In the genomic region with DNA sequence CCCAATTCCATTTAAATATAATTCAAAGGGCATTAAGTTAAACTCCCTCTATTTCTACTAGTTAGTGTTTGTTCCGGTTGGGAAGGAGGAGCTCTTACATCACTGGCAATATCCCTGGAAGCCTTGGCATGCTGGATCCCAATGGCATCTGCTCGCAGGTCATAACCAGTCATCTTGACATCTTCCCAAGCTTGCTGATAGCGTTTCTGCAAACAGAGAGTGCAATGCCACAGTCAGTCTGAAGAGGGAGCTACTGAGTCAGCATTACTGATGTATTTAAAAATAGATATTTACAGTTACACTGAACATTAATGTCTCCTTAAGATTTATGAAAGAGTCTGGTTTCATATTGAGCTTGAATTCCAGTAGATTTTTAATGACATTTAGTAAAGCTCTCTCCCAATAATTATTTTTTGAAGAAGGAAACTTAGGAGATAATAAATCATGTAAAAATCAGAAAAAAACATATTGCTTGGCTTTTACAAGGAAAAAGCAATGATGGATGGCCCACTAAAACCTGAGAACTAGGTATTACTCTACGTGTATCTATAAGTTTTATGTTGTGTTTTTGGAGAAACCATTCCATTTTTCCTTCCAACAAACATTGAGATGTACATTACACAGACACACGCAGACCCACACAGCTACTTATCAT, we compare ENCODE assay signal across 7 cellular contexts.
DNase-seq lines count a peak whose midpoint lies in the region; ATAC-seq and TF ChIP-seq lines count a peak whose summit lies in the region.
"Not testable (repeated sequence)": the region's sequence is repeated elsewhere in the genome, so short reads cannot be mapped to it uniquely, and the experiment has no call there.

No MANE protein-coding gene starts in this region.

- not testable (repeated sequence) for H4K20me1 ChIP-seq in DND-41 (ENCODE audit: insufficient read depth, low read length); osteoblast (ENCODE audit: insufficient read depth, low read length)

- not testable (repeated sequence) for H3K9me3 Mint-ChIP-seq in activated B cell treated with CpG ODN at 0.5 μM for 24 hours

- H3K36me3 ChIP-seq in DND-41 (ENCODE audit: insufficient read depth, low read length); colonic mucosa; left lung; osteoblast (ENCODE audit: insufficient read depth, low read length): not testable (repeated sequence)

- not testable (repeated sequence) for H3K9ac ChIP-seq in DND-41 (ENCODE audit: low read depth, low read length); colonic mucosa (ENCODE audit: low read depth in 2 of 2, low read length in 2 of 2)

- peak; percentile 44; the same call in 1 of the 3 replicates for ATAC-seq in DND-41 (ENCODE audit: insufficient read depth, low read depth)
- ATAC-seq in GM21717 (IDR thresholded peaks at IDR 0.05; ENCODE audit: unreplicated experiment) = peak; percentile 58
- ATAC-seq in HG03432 (IDR thresholded peaks at IDR 0.05; ENCODE audit: unreplicated experiment) = peak; percentile 65
- peak; percentile 66 for ATAC-seq in activated B cell treated with CpG ODN at 0.5 μM for 24 hours (ENCODE audit: low read depth)
- peak; percentile 85 for ATAC-seq in left lung

- not testable (repeated sequence) for H3K36me3 Mint-ChIP-seq in activated B cell treated with CpG ODN at 0.5 μM for 24 hours (ENCODE audit: low read depth)

- H3K4me1 Mint-ChIP-seq in activated B cell treated with CpG ODN at 0.5 μM for 24 hours = not testable (repeated sequence)

- TF ChIP-seq CTCF in DND-41 (IDR thresholded peaks at IDR 0.05; ENCODE audit: borderline replicate concordance, extremely low read depth, low read length, poor library complexity, severe bottlenecking) (peak; percentile 16), colonic mucosa (IDR thresholded peaks at IDR 0.05) (peak; percentile 26), left lung (IDR thresholded peaks at IDR 0.05) (peak in 1 of 2 donors; percentile 20), osteoblast (IDR thresholded peaks at IDR 0.05; ENCODE audit: extremely low read depth, low read depth, low read length) (peak; percentile 28)
- not testable (repeated sequence) for TF ChIP-seq CTCF in activated B cell treated with CpG ODN at 0.5 μM for 24 hours (IDR thresholded peaks at IDR 0.05)

- H3K27ac ChIP-seq in DND-41 (ENCODE audit: low read length); colonic mucosa; left lung; osteoblast (ENCODE audit: low read depth, low read length): not testable (repeated sequence)

- H3K27ac Mint-ChIP-seq in activated B cell treated with CpG ODN at 0.5 μM for 24 hours = not testable (repeated sequence)

- not testable (repeated sequence) for H2AFZ ChIP-seq in DND-41 (ENCODE audit: low read depth, low read length); osteoblast (ENCODE audit: low read length)

- H3K27me3 ChIP-seq in DND-41 (ENCODE audit: insufficient read depth, low read length, poor library complexity); colonic mucosa; left lung; osteoblast (ENCODE audit: insufficient read depth, low read length): not testable (repeated sequence)

- H3K4me3 Mint-ChIP-seq in activated B cell treated with CpG ODN at 0.5 μM for 24 hours = not testable (repeated sequence)

- CTCF ChIA-PET in activated B cell treated with CpG ODN at 0.5 μM for 24 hours (lab: Charles Lee) = not testable (repeated sequence)

- not testable (repeated sequence) for H3K9me3 ChIP-seq in DND-41 (ENCODE audit: insufficient read depth, low read length, severe bottlenecking); colonic mucosa; left lung; osteoblast (ENCODE audit: low read depth, low read length)

- H3K79me2 ChIP-seq in DND-41 (ENCODE audit: insufficient read depth, low read length); osteoblast (ENCODE audit: insufficient read depth, low read length): not testable (repeated sequence)

- H3K4me3 ChIP-seq in DND-41 (ENCODE audit: low read depth in 1 of 2, low read length in 2 of 2); colonic mucosa; left lung; osteoblast (ENCODE audit: insufficient read depth, low read length): not testable (repeated sequence)

- POLR2A ChIA-PET in activated B cell treated with CpG ODN at 0.5 μM for 24 hours (lab: Charles Lee) = not testable (repeated sequence)

- H3K4me1 ChIP-seq in DND-41 (ENCODE audit: insufficient read depth, low read length); colonic mucosa; left lung; osteoblast (ENCODE audit: insufficient read depth, low read length): not testable (repeated sequence)

- not testable (repeated sequence) for H3K4me2 ChIP-seq in DND-41 (ENCODE audit: insufficient read depth, low read length); osteoblast (ENCODE audit: insufficient read depth, low read length)

- not testable (repeated sequence) for DNase-seq in DND-41; colonic mucosa; left lung; osteoblast (ENCODE audit: insufficient read length, low spot score, missing footprints)
- DNase-seq in activated B cell treated with CpG ODN at 0.5 μM for 24 hours = peak; percentile 19

- intact Hi-C loops in activated B cell treated with CpG ODN at 0.5 μM for 24 hours (cut with micrococcal nuclease); colonic mucosa (cut with DNase I); left lung (cut with DNase I): not testable (repeated sequence)

- not testable (repeated sequence) for H3K27me3 Mint-ChIP-seq in activated B cell treated with CpG ODN at 0.5 μM for 24 hours
